ENCODE assay signal across 3 cellular contexts in the genomic region with DNA sequence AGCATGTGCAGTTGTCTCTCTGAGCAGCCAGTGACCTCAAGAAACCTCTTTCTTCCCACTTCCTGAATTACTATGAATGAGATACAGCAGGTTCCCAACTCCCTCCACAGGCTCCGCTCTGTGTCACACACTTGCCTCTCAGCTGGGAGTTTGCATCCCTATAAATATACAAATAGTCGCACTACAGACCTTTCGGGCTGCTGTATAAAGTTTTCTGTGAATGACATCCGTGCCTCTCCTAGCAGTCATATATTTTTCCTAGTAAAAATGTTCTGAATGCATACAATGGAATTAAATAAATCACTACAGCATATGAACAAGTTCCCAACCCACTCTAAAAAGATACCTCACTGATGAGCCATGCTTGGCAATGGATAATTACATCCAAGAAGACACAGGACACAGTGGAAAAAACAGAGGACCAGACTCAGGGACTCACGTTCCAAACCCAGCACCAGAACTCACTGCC.
TF ChIP-seq lines count a peak whose summit lies in the region.

No MANE protein-coding gene starts in this region.

TF ChIP-seq in HCT116, 20 proteins besides CTCF, POLR2A, EP300 and RAD21 (continued from another document):
- TF ChIP-seq, protein P1, sequence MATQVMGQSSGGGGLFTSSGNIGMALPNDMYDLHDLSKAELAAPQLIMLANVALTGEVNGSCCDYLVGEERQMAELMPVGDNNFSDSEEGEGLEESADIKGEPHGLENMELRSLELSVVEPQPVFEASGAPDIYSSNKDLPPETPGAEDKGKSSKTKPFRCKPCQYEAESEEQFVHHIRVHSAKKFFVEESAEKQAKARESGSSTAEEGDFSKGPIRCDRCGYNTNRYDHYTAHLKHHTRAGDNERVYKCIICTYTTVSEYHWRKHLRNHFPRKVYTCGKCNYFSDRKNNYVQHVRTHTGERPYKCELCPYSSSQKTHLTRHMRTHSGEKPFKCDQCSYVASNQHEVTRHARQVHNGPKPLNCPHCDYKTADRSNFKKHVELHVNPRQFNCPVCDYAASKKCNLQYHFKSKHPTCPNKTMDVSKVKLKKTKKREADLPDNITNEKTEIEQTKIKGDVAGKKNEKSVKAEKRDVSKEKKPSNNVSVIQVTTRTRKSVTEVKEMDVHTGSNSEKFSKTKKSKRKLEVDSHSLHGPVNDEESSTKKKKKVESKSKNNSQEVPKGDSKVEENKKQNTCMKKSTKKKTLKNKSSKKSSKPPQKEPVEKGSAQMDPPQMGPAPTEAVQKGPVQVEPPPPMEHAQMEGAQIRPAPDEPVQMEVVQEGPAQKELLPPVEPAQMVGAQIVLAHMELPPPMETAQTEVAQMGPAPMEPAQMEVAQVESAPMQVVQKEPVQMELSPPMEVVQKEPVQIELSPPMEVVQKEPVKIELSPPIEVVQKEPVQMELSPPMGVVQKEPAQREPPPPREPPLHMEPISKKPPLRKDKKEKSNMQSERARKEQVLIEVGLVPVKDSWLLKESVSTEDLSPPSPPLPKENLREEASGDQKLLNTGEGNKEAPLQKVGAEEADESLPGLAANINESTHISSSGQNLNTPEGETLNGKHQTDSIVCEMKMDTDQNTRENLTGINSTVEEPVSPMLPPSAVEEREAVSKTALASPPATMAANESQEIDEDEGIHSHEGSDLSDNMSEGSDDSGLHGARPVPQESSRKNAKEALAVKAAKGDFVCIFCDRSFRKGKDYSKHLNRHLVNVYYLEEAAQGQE (IDR thresholded peaks at IDR 0.05; ENCODE audit: low read depth): no peak
- TF ChIP-seq YY1 (IDR thresholded peaks at IDR 0.05; ENCODE audit: extremely low read depth, insufficient replicate concordance, low read depth, low read length) (no peak), CEBPB (IDR thresholded peaks at IDR 0.05; ENCODE audit: low read depth) (no peak), EZH2phosphoT487 (IDR thresholded peaks at IDR 0.05; ENCODE audit: borderline replicate concordance) (no peak), CBX3 (IDR thresholded peaks at IDR 0.05; ENCODE audit: low read depth) (no peak)
- TF ChIP-seq, protein P2, sequence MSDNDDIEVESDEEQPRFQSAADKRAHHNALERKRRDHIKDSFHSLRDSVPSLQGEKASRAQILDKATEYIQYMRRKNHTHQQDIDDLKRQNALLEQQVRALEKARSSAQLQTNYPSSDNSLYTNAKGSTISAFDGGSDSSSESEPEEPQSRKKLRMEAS (IDR thresholded peaks at IDR 0.05): no peak
- TF ChIP-seq, protein P3, sequence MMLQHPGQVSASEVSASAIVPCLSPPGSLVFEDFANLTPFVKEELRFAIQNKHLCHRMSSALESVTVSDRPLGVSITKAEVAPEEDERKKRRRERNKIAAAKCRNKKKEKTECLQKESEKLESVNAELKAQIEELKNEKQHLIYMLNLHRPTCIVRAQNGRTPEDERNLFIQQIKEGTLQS (IDR thresholded peaks at IDR 0.05): no peak

TF ChIP-seq in GM12878, 131 proteins besides CTCF, POLR2A, EP300 and RAD21 (continued from another document):
- TF ChIP-seq, protein P4, sequence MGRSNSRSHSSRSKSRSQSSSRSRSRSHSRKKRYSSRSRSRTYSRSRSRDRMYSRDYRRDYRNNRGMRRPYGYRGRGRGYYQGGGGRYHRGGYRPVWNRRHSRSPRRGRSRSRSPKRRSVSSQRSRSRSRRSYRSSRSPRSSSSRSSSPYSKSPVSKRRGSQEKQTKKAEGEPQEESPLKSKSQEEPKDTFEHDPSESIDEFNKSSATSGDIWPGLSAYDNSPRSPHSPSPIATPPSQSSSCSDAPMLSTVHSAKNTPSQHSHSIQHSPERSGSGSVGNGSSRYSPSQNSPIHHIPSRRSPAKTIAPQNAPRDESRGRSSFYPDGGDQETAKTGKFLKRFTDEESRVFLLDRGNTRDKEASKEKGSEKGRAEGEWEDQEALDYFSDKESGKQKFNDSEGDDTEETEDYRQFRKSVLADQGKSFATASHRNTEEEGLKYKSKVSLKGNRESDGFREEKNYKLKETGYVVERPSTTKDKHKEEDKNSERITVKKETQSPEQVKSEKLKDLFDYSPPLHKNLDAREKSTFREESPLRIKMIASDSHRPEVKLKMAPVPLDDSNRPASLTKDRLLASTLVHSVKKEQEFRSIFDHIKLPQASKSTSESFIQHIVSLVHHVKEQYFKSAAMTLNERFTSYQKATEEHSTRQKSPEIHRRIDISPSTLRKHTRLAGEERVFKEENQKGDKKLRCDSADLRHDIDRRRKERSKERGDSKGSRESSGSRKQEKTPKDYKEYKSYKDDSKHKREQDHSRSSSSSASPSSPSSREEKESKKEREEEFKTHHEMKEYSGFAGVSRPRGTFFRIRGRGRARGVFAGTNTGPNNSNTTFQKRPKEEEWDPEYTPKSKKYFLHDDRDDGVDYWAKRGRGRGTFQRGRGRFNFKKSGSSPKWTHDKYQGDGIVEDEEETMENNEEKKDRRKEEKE (IDR thresholded peaks at IDR 0.05): no peak
- TF ChIP-seq POLR2AphosphoS2 (IDR thresholded peaks at IDR 0.05; ENCODE audit: low read depth, low read length) (no peak), RFX5 (IDR thresholded peaks at IDR 0.05; ENCODE audit: low read depth, low read length) (no peak), ZNF622 (IDR thresholded peaks at IDR 0.05) (no peak)

TF ChIP-seq in SK-N-SH treated with all-trans-retinoic acid at 6 μM for 48 hours, 23 proteins besides CTCF, POLR2A, EP300 and RAD21:
- TF ChIP-seq, protein P5, sequence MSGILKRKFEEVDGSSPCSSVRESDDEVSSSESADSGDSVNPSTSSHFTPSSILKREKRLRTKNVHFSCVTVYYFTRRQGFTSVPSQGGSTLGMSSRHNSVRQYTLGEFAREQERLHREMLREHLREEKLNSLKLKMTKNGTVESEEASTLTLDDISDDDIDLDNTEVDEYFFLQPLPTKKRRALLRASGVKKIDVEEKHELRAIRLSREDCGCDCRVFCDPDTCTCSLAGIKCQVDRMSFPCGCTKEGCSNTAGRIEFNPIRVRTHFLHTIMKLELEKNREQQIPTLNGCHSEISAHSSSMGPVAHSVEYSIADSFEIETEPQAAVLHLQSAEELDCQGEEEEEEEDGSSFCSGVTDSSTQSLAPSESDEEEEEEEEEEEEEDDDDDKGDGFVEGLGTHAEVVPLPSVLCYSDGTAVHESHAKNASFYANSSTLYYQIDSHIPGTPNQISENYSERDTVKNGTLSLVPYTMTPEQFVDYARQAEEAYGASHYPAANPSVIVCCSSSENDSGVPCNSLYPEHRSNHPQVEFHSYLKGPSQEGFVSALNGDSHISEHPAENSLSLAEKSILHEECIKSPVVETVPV (CRISPR knock-in tag; IDR thresholded peaks at IDR 0.05): no peak
- TF ChIP-seq PPARA (CRISPR knock-in tag; IDR thresholded peaks at IDR 0.05; ENCODE audit: borderline replicate concordance) (no peak), ZC3H10 (CRISPR knock-in tag; IDR thresholded peaks at IDR 0.05) (no peak), ZFP3 (CRISPR knock-in tag; IDR thresholded peaks at IDR 0.05) (no peak), ESRRG (CRISPR knock-in tag; IDR thresholded peaks at IDR 0.05) (no peak), ZNF565 (CRISPR knock-in tag; conservative IDR thresholded peaks at IDR 0.05; ENCODE audit: low read depth) (no peak), BACH2 (CRISPR knock-in tag; IDR thresholded peaks at IDR 0.05; ENCODE audit: borderline replicate concordance) (no peak), ZNF8 (CRISPR knock-in tag; IDR thresholded peaks at IDR 0.05) (no peak), ARNTL (CRISPR knock-in tag; IDR thresholded peaks at IDR 0.05; ENCODE audit: borderline replicate concordance, low read depth) (no peak), TOX (CRISPR knock-in tag; IDR thresholded peaks at IDR 0.05; ENCODE audit: borderline replicate concordance) (no peak), CSDC2 (CRISPR knock-in tag; IDR thresholded peaks at IDR 0.05) (no peak), GLIS3 (CRISPR knock-in tag; IDR thresholded peaks at IDR 0.05) (no peak), SNAI2 (CRISPR knock-in tag; IDR thresholded peaks at IDR 0.05) (no peak)
- TF ChIP-seq, protein P6, sequence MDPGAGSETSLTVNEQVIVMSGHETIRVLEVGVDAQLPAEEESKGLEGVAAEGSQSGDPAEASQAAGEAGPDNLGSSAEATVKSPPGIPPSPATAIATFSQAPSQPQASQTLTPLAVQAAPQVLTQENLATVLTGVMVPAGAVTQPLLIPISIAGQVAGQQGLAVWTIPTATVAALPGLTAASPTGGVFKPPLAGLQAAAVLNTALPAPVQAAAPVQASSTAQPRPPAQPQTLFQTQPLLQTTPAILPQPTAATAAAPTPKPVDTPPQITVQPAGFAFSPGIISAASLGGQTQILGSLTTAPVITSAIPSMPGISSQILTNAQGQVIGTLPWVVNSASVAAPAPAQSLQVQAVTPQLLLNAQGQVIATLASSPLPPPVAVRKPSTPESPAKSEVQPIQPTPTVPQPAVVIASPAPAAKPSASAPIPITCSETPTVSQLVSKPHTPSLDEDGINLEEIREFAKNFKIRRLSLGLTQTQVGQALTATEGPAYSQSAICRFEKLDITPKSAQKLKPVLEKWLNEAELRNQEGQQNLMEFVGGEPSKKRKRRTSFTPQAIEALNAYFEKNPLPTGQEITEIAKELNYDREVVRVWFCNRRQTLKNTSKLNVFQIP (CRISPR knock-in tag; IDR thresholded peaks at IDR 0.05; ENCODE audit: borderline replicate concordance, low read depth): no peak
- TF ChIP-seq, protein P7, sequence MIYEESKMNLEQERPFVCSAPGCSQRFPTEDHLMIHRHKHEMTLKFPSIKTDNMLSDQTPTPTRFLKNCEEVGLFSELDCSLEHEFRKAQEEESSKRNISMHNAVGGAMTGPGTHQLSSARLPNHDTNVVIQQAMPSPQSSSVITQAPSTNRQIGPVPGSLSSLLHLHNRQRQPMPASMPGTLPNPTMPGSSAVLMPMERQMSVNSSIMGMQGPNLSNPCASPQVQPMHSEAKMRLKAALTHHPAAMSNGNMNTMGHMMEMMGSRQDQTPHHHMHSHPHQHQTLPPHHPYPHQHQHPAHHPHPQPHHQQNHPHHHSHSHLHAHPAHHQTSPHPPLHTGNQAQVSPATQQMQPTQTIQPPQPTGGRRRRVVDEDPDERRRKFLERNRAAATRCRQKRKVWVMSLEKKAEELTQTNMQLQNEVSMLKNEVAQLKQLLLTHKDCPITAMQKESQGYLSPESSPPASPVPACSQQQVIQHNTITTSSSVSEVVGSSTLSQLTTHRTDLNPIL (CRISPR knock-in tag; IDR thresholded peaks at IDR 0.05; ENCODE audit: low read depth): no peak
